ENCODE assay signal across 18 cellular contexts in genomic region chr5:133882107-133882695, GRCh38.
A peak's percentile ranks its signal among the peaks of the same experiment; 100 is the strongest.
DNase-seq lines count a peak whose midpoint lies in the region; TF ChIP-seq lines count a peak whose summit lies in the region.
"Had no signal": no experiment of that assay in that cellular context is flagged by ENCODE, and none has a peak within 500 bp of the region (broad histone marks: within the 10 kb centered on the region; RNA-seq: fewer than 3 reads in every experiment).

No MANE protein-coding gene starts in this region.

- no peak overlapping the region for H3K4ac ChIP-seq in mesendoderm (ENCODE audit: low read depth, low read length)

- H2BK120ac ChIP-seq in mesendoderm (ENCODE audit: low read depth, low read length): no peak overlapping the region

- H3K4me3 ChIP-seq in BLaER1 treated with 17β-estradiol and CSF1 and Interleukin-3, amounts not matched to agents 10 nM and 100 nM: no peak overlapping the region
- peak overlapping the region; percentile 54 for H3K4me3 ChIP-seq in SK-N-MC
- no peak overlapping the region for H3K4me3 ChIP-seq in uterus
- H3K4me3 ChIP-seq in mesendoderm (ENCODE audit: low read length): no peak overlapping the region

- no peak overlapping the region for H3K18ac ChIP-seq in mesendoderm (ENCODE audit: low read length)

- no peak for TF ChIP-seq CTCF in uterus (IDR thresholded peaks at IDR 0.05)

- H3K56ac ChIP-seq in mesendoderm (ENCODE audit: low read length): no peak overlapping the region

- no peaks in the 10 kb centered on the region for H3K36me3 ChIP-seq in BLaER1 treated with 17β-estradiol and CSF1 and Interleukin-3, amounts not matched to agents 10 nM and 100 nM
- H3K36me3 ChIP-seq in SK-N-MC (ENCODE audit: insufficient read depth, low read length): no peaks in the 10 kb centered on the region
- H3K36me3 ChIP-seq in uterus: no peaks in the 10 kb centered on the region
- no peaks in the 10 kb centered on the region for H3K36me3 ChIP-seq in mesendoderm (ENCODE audit: control insufficient read depth, insufficient read depth, low read length)

- no peaks in the 10 kb centered on the region for H3K79me1 ChIP-seq in mesendoderm (ENCODE audit: low read length)

- H3K9ac ChIP-seq in BLaER1 treated with 17β-estradiol and CSF1 and Interleukin-3, amounts not matched to agents 10 nM and 100 nM: no peak overlapping the region
- H3K9ac ChIP-seq in SK-N-MC (ENCODE audit: insufficient read length) (no peak overlapping the region), mesendoderm (ENCODE audit: low read length) (no peak overlapping the region)

- no peaks in the 10 kb centered on the region for H3K27me3 ChIP-seq in BLaER1 treated with 17β-estradiol and CSF1 and Interleukin-3, amounts not matched to agents 10 nM and 100 nM
- H3K27me3 ChIP-seq in uterus (no peaks in the 10 kb centered on the region), mesendoderm (ENCODE audit: insufficient read depth, low read length, poor library complexity) (no peaks in the 10 kb centered on the region)

- H3K27ac ChIP-seq in BLaER1 treated with 17β-estradiol and CSF1 and Interleukin-3, amounts not matched to agents 10 nM and 100 nM: no peak overlapping the region
- H3K27ac ChIP-seq in SK-N-MC: no peak overlapping the region
- H3K27ac ChIP-seq in uterus: no peak overlapping the region
- H3K27ac ChIP-seq in mesendoderm (ENCODE audit: low read depth, low read length): no peak overlapping the region

- no peaks in the 10 kb centered on the region for H3K9me3 ChIP-seq in BLaER1 treated with 17β-estradiol and CSF1 and Interleukin-3, amounts not matched to agents 10 nM and 100 nM (replicated peaks in 1 of 11)
- H3K9me3 ChIP-seq in SK-N-MC (ENCODE audit: low read depth, low read length) (no peaks in the 10 kb centered on the region), uterus (no peaks in the 10 kb centered on the region)

- H3K4me2 ChIP-seq in BLaER1 treated with 17β-estradiol and CSF1 and Interleukin-3, amounts not matched to agents 10 nM and 100 nM: peak overlapping the region in 8 of 11 experiments; percentile 62 to 90 (median 86); a peak in 14 of 22 replicates
- no peak overlapping the region for H3K4me2 ChIP-seq in mesendoderm (ENCODE audit: low read length)

- H3K79me2 ChIP-seq in mesendoderm (ENCODE audit: control insufficient read depth, insufficient read depth, low read length): no peaks in the 10 kb centered on the region

- H2AK5ac ChIP-seq in mesendoderm (ENCODE audit: low read length): no peak overlapping the region

- no peak overlapping the region for H3K23ac ChIP-seq in mesendoderm (ENCODE audit: low read length)

- TF ChIP-seq POLR2A in uterus (IDR thresholded peaks at IDR 0.05): no peak

- no peak overlapping the region for H4K8ac ChIP-seq in mesendoderm (ENCODE audit: low read depth, low read length)

- no peak overlapping the region for H2BK5ac ChIP-seq in mesendoderm (ENCODE audit: low read length)

- DNase-seq in NCI-H524 (lab: John Stamatoyannopoulos, UW) (peak; percentile 54 to 69), SK-N-MC (ENCODE audit: low read depth, low spot score) (no peak), posterior vena cava (ENCODE audit: low spot score) (peak; percentile 76), ureter (ENCODE audit: low spot score) (no peak), uterus (no peak), mesendoderm (no peak)
- no peak for DNase-seq in activated CD8-positive, alpha-beta memory T cell treated with anti-CD3 and anti-CD28 coated beads, Interleukin-2, amount 50 U/mL, for 4 hours
- DNase-seq: ACHN; CD4-positive, alpha-beta memory T cell; GF-D8; IMR-90; Karpas-422; MM.1S; NCI-H1105; NCI-H1930; NCI-H510A; SHP77 treated with DMSO at 0.1 percent for 48 hours had no signal

- H4K20me1 ChIP-seq in BLaER1 treated with 17β-estradiol and CSF1 and Interleukin-3, amounts not matched to agents 10 nM and 100 nM: no peaks in the 10 kb centered on the region

- no peak overlapping the region for H4K5ac ChIP-seq in mesendoderm (ENCODE audit: low read length)

- WGBS in mesendoderm (ENCODE audit: extremely low coverage, insufficient coverage, low lambda C conversion rate): no CpG with 5 or more reads among the region's 12 CpGs

- no peak overlapping the region for H2BK15ac ChIP-seq in mesendoderm (replicated peaks; ENCODE audit: low read depth)

- intact Hi-C loops in posterior vena cava (cut with DNase I) (no loop called here), uterus (cut with DNase I; ENCODE audit: low total_unique reads) (no loop called here)

- H3K4me1 ChIP-seq in BLaER1 treated with 17β-estradiol and CSF1 and Interleukin-3, amounts not matched to agents 10 nM and 100 nM: peaks cover 23 to 80% (median 64%) of the 10 kb centered on the region in 10 experiments
- H3K4me1 ChIP-seq in uterus (no peaks in the 10 kb centered on the region), mesendoderm (ENCODE audit: control insufficient read depth, low read depth, low read length) (no peaks in the 10 kb centered on the region)

Comparison
In these comparisons a context has a peak if more than half of its experiments do, and no peak if none do; other contexts are left out.
1. DNase-seq: peak in NCI-H524 (2 of 2) and posterior vena cava (single experiment); none in SK-N-MC (single experiment), ureter (single experiment), uterus (0 of 2), mesendoderm (single experiment) and activated CD8-positive, alpha-beta memory T cell treated with anti-CD3 and anti-CD28 coated beads, Interleukin-2, amount 50 U/mL, for 4 hours (single experiment).